Comparison of ENCODE assay signal across 8 cellular contexts in the genomic region with DNA sequence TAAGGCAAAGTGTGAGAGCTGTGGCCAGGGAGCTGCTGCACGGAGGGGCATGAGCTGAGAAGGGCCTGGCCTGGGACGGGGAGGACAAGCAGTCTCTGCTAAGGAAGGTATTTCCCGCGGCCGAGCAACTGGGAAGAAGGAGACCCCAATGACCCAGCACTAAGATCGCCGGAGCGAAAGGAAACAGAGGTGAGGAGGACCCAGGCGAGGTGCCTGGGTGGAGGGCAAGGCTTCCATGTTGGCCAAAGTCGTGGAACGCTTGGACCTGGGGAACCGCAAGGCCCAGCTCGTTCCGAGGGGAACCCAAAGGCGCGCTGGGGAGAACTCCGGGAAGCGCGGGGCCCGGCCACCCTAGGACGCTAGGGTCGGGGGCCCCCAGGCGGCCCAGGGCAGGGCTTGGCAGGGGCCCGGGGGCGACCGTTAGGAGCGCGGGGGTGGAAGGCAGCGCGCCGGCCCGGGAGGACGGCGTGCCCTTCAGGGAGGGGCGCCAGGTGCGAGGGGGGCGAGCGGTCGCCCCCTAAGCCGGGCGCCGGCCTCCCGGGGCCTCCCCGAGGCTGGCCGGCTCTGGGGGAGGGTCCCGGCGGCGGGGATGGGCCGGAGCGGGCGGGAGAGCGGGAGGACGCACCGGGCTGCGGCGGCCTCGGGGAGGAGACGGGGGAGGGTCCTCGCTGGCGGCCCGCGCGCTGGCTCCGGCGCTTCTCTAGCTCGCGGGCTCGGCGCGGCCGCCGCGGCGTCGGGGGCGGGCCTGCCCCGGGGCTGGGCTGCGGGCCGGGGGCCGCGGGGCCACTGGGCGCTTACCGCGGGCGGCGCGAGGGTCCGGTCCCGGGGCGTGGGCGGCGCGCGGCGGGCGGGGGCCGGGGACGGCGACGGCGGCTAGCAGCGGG. TPM values are rescaled to one million over a fixed set of nuclear protein-coding genes. Genes with fewer than 3 reads are reported as not detected.
DNase-seq lines count a peak whose midpoint lies in the region; ATAC-seq lines count a peak whose summit lies in the region.

No MANE protein-coding gene starts in this region.

- peaks cover 40% of the 10 kb centered on the region for H3K4me1 Mint-ChIP-seq in activated T-cell treated with anti-CD3 and anti-CD28 coated beads, Interleukin-2, amount 50 U/mL, for 4 hours (ENCODE audit: low read depth)

- no peaks in the 10 kb centered on the region for H3K27me3 Mint-ChIP-seq in activated T-cell treated with anti-CD3 and anti-CD28 coated beads, Interleukin-2, amount 50 U/mL, for 4 hours (ENCODE audit: low read depth)

- peak overlapping the region; percentile 95 for H3K4me3 Mint-ChIP-seq in activated T-cell treated with anti-CD3 and anti-CD28 coated beads, Interleukin-2, amount 50 U/mL, for 4 hours

- H3K9me3 Mint-ChIP-seq in activated T-cell treated with anti-CD3 and anti-CD28 coated beads, Interleukin-2, amount 50 U/mL, for 4 hours = no peaks in the 10 kb centered on the region

- peak; percentile 46 for ATAC-seq in activated T-cell treated with anti-CD3 and anti-CD28 coated beads, Interleukin-2, amount 50 U/mL, for 4 hours
- ATAC-seq in HG03439 (IDR thresholded peaks at IDR 0.05; ENCODE audit: unreplicated experiment) (peak; percentile 25), HG02973 (IDR thresholded peaks at IDR 0.05; ENCODE audit: unreplicated experiment) (no peak), GM21367 (IDR thresholded peaks at IDR 0.05; ENCODE audit: unreplicated experiment) (no peak)

- H3K27me3 ChIP-seq in layer of hippocampus (ENCODE audit: control insufficient read depth, insufficient read depth, low read length) = no peaks in the 10 kb centered on the region

- peaks cover 2% of the 10 kb centered on the region for H3K36me3 Mint-ChIP-seq in activated T-cell treated with anti-CD3 and anti-CD28 coated beads, Interleukin-2, amount 50 U/mL, for 4 hours (ENCODE audit: insufficient read depth)

- H3K27ac ChIP-seq in layer of hippocampus (ENCODE audit: low read depth, low read length) (peak overlapping the region; percentile 68), temporal lobe (ENCODE audit: low read depth, low read length) (peak overlapping the region; percentile 36)

- no peak for DNase-seq in activated T-cell treated with anti-CD3 and anti-CD28 coated beads, Interleukin-2, amount 50 U/mL, for 4 hours
- no peak for DNase-seq in activated T-cell treated with anti-CD3 and anti-CD28 coated beads, Interleukin-2, amount 50 U/mL, for 1 hour
- peak; percentile 39 for DNase-seq in astrocyte of the hippocampus (ENCODE audit: low read depth, low spot score)

RNA-seq across cellular contexts. Expression of a gene that starts 0.5 kb away (rescaled TPM):
- 10 to 100 TPM; 56.2 to 88.3 (median 58.0) TPM for total RNA-seq in activated T-cell treated with anti-CD3 and anti-CD28 coated beads, Interleukin-2, amount 50 U/mL, for 4 hours
- 17.0 TPM for total RNA-seq in temporal lobe

RNA-seq across cellular contexts. Expression of a gene that starts 12.4 kb away (rescaled TPM):
- 100 to 1,000 TPM in 1 of 3 donors, 10 to 100 TPM in 2; 77.3 to 106 (median 85.9) TPM for total RNA-seq in activated T-cell treated with anti-CD3 and anti-CD28 coated beads, Interleukin-2, amount 50 U/mL, for 4 hours
- total RNA-seq in temporal lobe = 37.6 TPM

RNA-seq across cellular contexts. Expression of a gene that starts 20.0 kb away (rescaled TPM):
- total RNA-seq in activated T-cell treated with anti-CD3 and anti-CD28 coated beads, Interleukin-2, amount 50 U/mL, for 4 hours = 100 to 1,000 TPM; 209 to 231 (median 215) TPM
- total RNA-seq in temporal lobe = 66.6 TPM

RNA-seq across cellular contexts. Expression of a gene that starts 26.7 kb away (rescaled TPM):
- total RNA-seq in activated T-cell treated with anti-CD3 and anti-CD28 coated beads, Interleukin-2, amount 50 U/mL, for 4 hours = not detected
- total RNA-seq in temporal lobe = not detected

RNA-seq across cellular contexts. Expression of a gene that starts 37.3 kb away (rescaled TPM):
- not detected for total RNA-seq in activated T-cell treated with anti-CD3 and anti-CD28 coated beads, Interleukin-2, amount 50 U/mL, for 4 hours
- total RNA-seq in temporal lobe = 99.6 TPM

Comparison
In these comparisons a context has a peak if more than half of its experiments do, and no peak if none do; other contexts are left out.
1. ATAC-seq: peak in activated T-cell treated with anti-CD3 and anti-CD28 coated beads, Interleukin-2, amount 50 U/mL, for 4 hours (2 of 2) and HG03439 (single experiment); none in HG02973 (single experiment) and GM21367 (single experiment).